In genomic region chr7:27111753-27112277, GRCh38 we compare ENCODE assay signal across 20 cellular contexts. TPM values are rescaled to one million over a fixed set of nuclear protein-coding genes. Genes with fewer than 3 reads are reported as not detected.
A peak's percentile ranks its signal among the peaks of the same experiment; 100 is the strongest.
DNase-seq lines count a peak whose midpoint lies in the region; ATAC-seq, FAIRE-seq and TF ChIP-seq lines count a peak whose summit lies in the region.
"Had no signal": no experiment of that assay in that cellular context is flagged by ENCODE, and none has a peak within 500 bp of the region (broad histone marks: within the 10 kb centered on the region; RNA-seq: fewer than 3 reads in every experiment).

No MANE protein-coding gene starts in this region.

- H3K9me3 ChIP-seq in Panc1 (ENCODE audit: control insufficient read depth, insufficient read depth, low read depth, low read length) (no peaks in the 10 kb centered on the region), mucosa of rectum (ENCODE audit: control insufficient read depth in 2 of 2, low read length in 2 of 2) (no peaks in the 10 kb centered on the region), transverse colon (no peaks in the 10 kb centered on the region)
- H3K9me3 ChIP-seq: prostate gland had no signal

- H3K27me3 ChIP-seq in Panc1 (ENCODE audit: control insufficient read depth, insufficient read depth, low read length) = no peaks in the 10 kb centered on the region
- H3K27me3 ChIP-seq in mucosa of rectum (ENCODE audit: control insufficient read depth in 2 of 2, insufficient read depth in 2 of 2, low read length in 2 of 2) = no peaks in the 10 kb centered on the region
- H3K27me3 ChIP-seq in transverse colon = no peaks in the 10 kb centered on the region

- H3K4me1 ChIP-seq in Panc1 (ENCODE audit: control insufficient read depth, insufficient read depth, low read length) = peaks cover 43% of the 10 kb centered on the region
- peaks cover 58 to 71% of the 10 kb centered on the region in 2 donors for H3K4me1 ChIP-seq in mucosa of rectum (ENCODE audit: control insufficient read depth in 2 of 2, insufficient read depth in 2 of 2, low read length in 2 of 2)
- H3K4me1 ChIP-seq in transverse colon = peaks cover 10 to 91% (median 68%) of the 10 kb centered on the region in 4 donors

- H3K27me3 Mint-ChIP-seq in chondrocyte (ENCODE audit: low read depth) = peaks cover 69% of the 10 kb centered on the region

- in situ Hi-C loops in Panc1 (cut with HindIII; ENCODE audit: low pct_unique_long_range_greater_than_20kb, low sequenced_read_pairs) = no loop called here
- in situ Hi-C loops in transverse colon (cut with MboI; ENCODE audit: low pct_ligation_motif_present in 1 of 4, low pct_unique_long_range_greater_than_20kb in 1 of 4, low sequenced_read_pairs in 3 of 4) = no loop called here

- peaks cover 8% of the 10 kb centered on the region for H3K36me3 Mint-ChIP-seq in chondrocyte (ENCODE audit: low read depth)
- H3K36me3 Mint-ChIP-seq: CD4-positive, CD25-positive, alpha-beta regulatory T cell had no signal

- H3K27ac Mint-ChIP-seq in chondrocyte (ENCODE audit: unreplicated experiment) = peak overlapping the region; percentile 65
- H3K27ac Mint-ChIP-seq: CD4-positive, CD25-positive, alpha-beta regulatory T cell had no signal

- peak overlapping the region; percentile 77 to 92 for H3K4me3 ChIP-seq in Panc1 (ENCODE audit: low read depth in 2 of 2, low read length in 2 of 2)
- H3K4me3 ChIP-seq in mucosa of rectum (ENCODE audit: low read length in 2 of 2) = peak overlapping the region in 1 of 2 donors; percentile 16
- no peak overlapping the region for H3K4me3 ChIP-seq in transverse colon
- H3K4me3 ChIP-seq: lung, prostate gland had no signal

- H3K27ac ChIP-seq in Panc1 (ENCODE audit: low read length) (peak overlapping the region; percentile 100), mucosa of rectum (ENCODE audit: low read depth in 2 of 2, low read length in 2 of 2) (peak overlapping the region; percentile 73 to 79), transverse colon (peak overlapping the region; percentile 90 to 96 (median 92))

- H3K4me1 Mint-ChIP-seq in chondrocyte (ENCODE audit: low read depth) = peaks cover 28% of the 10 kb centered on the region
- H3K4me1 Mint-ChIP-seq: CD4-positive, CD25-positive, alpha-beta regulatory T cell had no signal

- H3K36me3 ChIP-seq in Panc1 (ENCODE audit: control insufficient read depth, insufficient read depth, low read length) (0 out of 2 replicates have a peak, but pooled peaks cover under 1% of the 10 kb centered on the region), mucosa of rectum (ENCODE audit: control insufficient read depth in 2 of 2, insufficient read depth in 2 of 2, low read length in 2 of 2) (peaks cover 3 to 10% of the 10 kb centered on the region in 2 donors), transverse colon (no peaks in the 10 kb centered on the region)
- H3K36me3 ChIP-seq: prostate gland had no signal

- FAIRE-seq in H54 (lab: Jason Lieb, UNC) = no peak
- FAIRE-seq: GM18507 had no signal

- ATAC-seq in Panc1 (no peak), HG03378 (IDR thresholded peaks at IDR 0.05; ENCODE audit: unreplicated experiment) (no peak), GM21526 (IDR thresholded peaks at IDR 0.05; ENCODE audit: low FRiP score, unreplicated experiment) (no peak)
- ATAC-seq: stimulated activated naive CD8-positive, alpha-beta T cell treated with anti-CD3 and anti-CD28 coated beads, Interleukin-15, Interleukin-2, amounts not matched to agents 100 U/mL and 50 U/mL, for 24 hours had no signal

- intact Hi-C loops in Panc1 (cut with micrococcal nuclease; ENCODE audit: unreplicated experiment) = no loop called here
- intact Hi-C loops in transverse colon (cut with DNase I; ENCODE audit: low total_unique reads) = no loop called here

- WGBS in transverse colon (ENCODE audit: low coverage in 1 of 2), 2 donors = 11 to 29% methylated on average over 4 of the region's 4 CpGs

- DNase-seq in Panc1 (ENCODE audit: low read depth, low spot score) = no peak
- DNase-seq in chondrocyte (ENCODE audit: low spot score) = no peak
- DNase-seq in transverse colon = no peak
- DNase-seq in stimulated activated naive CD4-positive, alpha-beta T cell treated with Interleukin-2 at 50 U/mL for 16 hours (lab: John Stamatoyannopoulos, UW) = no peak
- DNase-seq in H54 (ENCODE audit: insufficient read length, low spot score) = no peak
- DNase-seq: activated CD4-positive, alpha-beta T cell treated with anti-CD3 and anti-CD28 coated beads for 1 hour; activated T-cell treated with anti-CD3 and anti-CD28 coated beads, Interleukin-2, amount 50 U/mL, for 48 hours; CD4-positive, CD25-positive, alpha-beta regulatory T cell; GDM1; hippocampal formation; NCI-H2029 treated with DMSO at 0.1 percent for 48 hours; NK-92 treated with Interleukin-12 subunit alpha and Interleukin-12 subunit beta, amount 100 ng/mL, for 24 hours; stimulated activated CD4-positive, alpha-beta T cell treated with anti-CD3 and anti-CD28 coated beads, Interleukin-4, amount 100 ng/mL, for 24 hours; stimulated activated naive CD8-positive, alpha-beta T cell treated with anti-CD3 and anti-CD28 coated beads, Interleukin-15, Interleukin-2, amounts not matched to agents 100 U/mL and 50 U/mL, for 24 hours had no signal

- no peaks in the 10 kb centered on the region for H3K9me3 Mint-ChIP-seq in chondrocyte (ENCODE audit: low read depth)

- CTCF ChIA-PET in Panc1 (lab: Charles Lee) = no interaction called here

- no peak for TF ChIP-seq POLR2A in transverse colon (IDR thresholded peaks at IDR 0.05)
- no peak for TF ChIP-seq POLR2A in H54 (IDR thresholded peaks at IDR 0.05; ENCODE audit: low read depth, low read length)

- BruUV-seq in Panc1 (replicated peaks; lab: Mats Ljungman, UMichigan) = TSS peak; percentile 70

- TF ChIP-seq CTCF in Panc1 (IDR thresholded peaks at IDR 0.05) = no peak
- TF ChIP-seq CTCF in chondrocyte (IDR thresholded peaks at IDR 0.05) = no peak
- TF ChIP-seq CTCF in transverse colon (IDR thresholded peaks at IDR 0.05) = no peak

- POLR2A ChIA-PET in Panc1 (lab: Charles Lee) = no interaction called here

- no peak for TF ChIP-seq EP300 in transverse colon (IDR thresholded peaks at IDR 0.05; ENCODE audit: low read depth)

- peak overlapping the region; percentile 73 for H3K4me3 Mint-ChIP-seq in chondrocyte (ENCODE audit: unreplicated experiment)
- H3K4me3 Mint-ChIP-seq: CD4-positive, CD25-positive, alpha-beta regulatory T cell had no signal

- H3K9ac ChIP-seq in mucosa of rectum (ENCODE audit: low read depth in 1 of 2, low read length in 2 of 2) = peak overlapping the region; percentile 10 to 36

RNA-seq across cellular contexts. Expression of gene HOXA2, which starts 9.3 kb away (rescaled TPM):
- total RNA-seq in Panc1 (2021; ENCODE audit: unreplicated experiment) = 2.9 TPM
- 0.84 TPM for polyA plus RNA-seq in Panc1 (2012; ENCODE audit: insufficient read length)
- total RNA-seq in chondrocyte = 8.3 to 10.2 TPM in 2 of 3 replicates, not detected in the other
- total RNA-seq in transverse colon = 10 to 100 TPM in 1 of 4 donors, 1 to 10 TPM in 3; 2.7 to 16.1 (median 5.2) TPM
- total RNA-seq: CD4-positive, CD25-positive, alpha-beta regulatory T cell had no signal

RNA-seq across cellular contexts. Expression of gene HOXA1, which starts 16.0 kb away (rescaled TPM):
- total RNA-seq in Panc1 (2021; ENCODE audit: unreplicated experiment) = 8.8 TPM
- 5.3 TPM for polyA plus RNA-seq in Panc1 (2012; ENCODE audit: insufficient read length)
- total RNA-seq in chondrocyte = 2.7 to 2.9 TPM in 2 of 3 replicates, not detected in the other
- 1 to 10 TPM; 1.4 to 3.2 (median 1.8) TPM for total RNA-seq in transverse colon

RNA-seq across cellular contexts. Expression of gene HOXA4, which starts 18.7 kb away (rescaled TPM):
- total RNA-seq in Panc1 (2021; ENCODE audit: unreplicated experiment) (0.39 TPM), chondrocyte (0.30 TPM in 1 of 3 replicates, not detected in the others), transverse colon (10 to 100 TPM in 2 of 4 donors, 1 to 10 TPM in 2; 3.5 to 42.4 (median 10.6) TPM)
- polyA plus RNA-seq in Panc1 (2012; ENCODE audit: insufficient read length) = 0.45 TPM
- total RNA-seq: CD4-positive, CD25-positive, alpha-beta regulatory T cell had no signal

RNA-seq across cellular contexts. Expression of gene HOXA5, which starts 31.7 kb away (rescaled TPM):
- total RNA-seq in Panc1 (2021; ENCODE audit: unreplicated experiment) = 3.9 TPM
- 3.0 TPM for polyA plus RNA-seq in Panc1 (2012; ENCODE audit: insufficient read length)
- not detected in 3 replicates for total RNA-seq in chondrocyte
- 10 to 100 TPM; 18.3 to 89.8 (median 31.6) TPM for total RNA-seq in transverse colon
- total RNA-seq: CD4-positive, CD25-positive, alpha-beta regulatory T cell had no signal
- polyA plus RNA-seq: CD4-positive, CD25-positive, alpha-beta regulatory T cell had no signal

RNA-seq across cellular contexts. Expression of gene HOXA6, which starts 35.8 kb away (rescaled TPM):
- total RNA-seq in Panc1 (2021; ENCODE audit: unreplicated experiment) (3.3 TPM), chondrocyte (not detected in 3 replicates), transverse colon (10 to 100 TPM; 12.9 to 27.8 (median 17.3) TPM)
- 4.8 TPM for polyA plus RNA-seq in Panc1 (2012; ENCODE audit: insufficient read length)
- total RNA-seq: CD4-positive, CD25-positive, alpha-beta regulatory T cell had no signal
- polyA plus RNA-seq: CD4-positive, CD25-positive, alpha-beta regulatory T cell had no signal

Comparison
In these comparisons a context has a peak if more than half of its experiments do, and no peak if none do; other contexts are left out.
1. H3K4me3 ChIP-seq: peak in Panc1 (2 of 2); none in transverse colon (0 of 4).
2. Peak in every context shown above with its lines, with median percentiles within 50 percentile points of each other: H3K27ac ChIP-seq.